In the genomic region with DNA sequence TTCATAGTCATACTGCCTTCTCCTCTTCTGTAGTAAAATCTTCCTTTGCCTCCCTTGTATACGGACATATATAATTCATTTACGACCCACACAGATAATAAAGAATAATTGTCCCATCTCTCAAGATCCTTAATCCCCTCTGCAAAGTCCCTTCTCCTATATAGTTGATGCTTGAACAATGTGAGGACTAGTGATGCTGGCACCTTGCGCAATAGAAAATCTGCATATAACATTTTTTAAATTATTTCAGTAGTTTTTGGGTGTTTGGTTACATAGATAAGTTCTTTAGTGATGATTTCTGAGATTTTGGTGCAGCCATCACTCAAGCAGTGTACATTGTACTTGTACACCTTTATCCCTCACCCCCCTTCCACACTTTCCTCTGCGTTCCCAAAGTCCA, we compare ENCODE assay signal across 8 cellular contexts. TPM values are rescaled to one million over a fixed set of nuclear protein-coding genes. Genes with fewer than 3 reads are reported as not detected.
"Had no signal": no experiment of that assay in that cellular context is flagged by ENCODE, and none has a peak within 500 bp of the region (broad histone marks: within the 10 kb centered on the region; RNA-seq: fewer than 3 reads in every experiment).

No MANE protein-coding gene starts in this region.

- H3K27ac Mint-ChIP-seq: H9 had no signal

- H3K9ac ChIP-seq: GM23248 had no signal

- DNase-seq: GM23248, GOT3, H9, HCEC 1CT, KG1 had no signal

- H3K4me1 Mint-ChIP-seq: H9 had no signal

- H3K4me3 ChIP-seq: GM23248 had no signal

- H2AFZ ChIP-seq: GM23248 had no signal

- H3K27ac ChIP-seq: GM23248 had no signal

- FAIRE-seq: H54, HTR-8/SVneo had no signal

- H3K4me3 Mint-ChIP-seq: H9 had no signal

RNA-seq across cellular contexts. Expression of gene DIRAS3, which starts 21.0 kb away (rescaled TPM):
- total RNA-seq: H9, HT-29 had no signal
